12 cellular contexts compared by ENCODE assay signal in the genomic region with DNA sequence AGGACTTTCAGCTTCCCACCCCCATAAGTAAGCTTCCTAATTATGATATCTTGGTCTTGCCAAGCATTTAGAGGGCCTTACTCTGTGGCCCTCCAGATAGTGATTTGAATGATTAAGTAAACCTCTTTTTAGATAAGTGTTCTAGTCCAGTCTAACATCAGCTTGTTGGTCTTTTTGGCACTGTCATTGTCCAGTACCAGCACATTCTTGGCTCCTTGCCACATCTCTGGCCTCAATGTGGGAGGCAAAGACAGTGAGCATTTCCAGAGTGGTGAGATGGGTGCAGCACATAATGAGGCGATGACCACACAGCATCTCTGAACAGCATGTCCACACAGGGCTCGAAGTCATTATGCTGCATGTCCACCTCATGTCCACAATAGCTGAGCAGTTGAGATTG. TPM values are rescaled to one million over a fixed set of nuclear protein-coding genes. Genes with fewer than 3 reads are reported as not detected.
DNase-seq lines count a peak whose midpoint lies in the region; ATAC-seq and TF ChIP-seq lines count a peak whose summit lies in the region.
"Had no signal": no experiment of that assay in that cellular context is flagged by ENCODE, and none has a peak within 500 bp of the region (broad histone marks: within the 10 kb centered on the region; RNA-seq: fewer than 3 reads in every experiment).

No MANE protein-coding gene starts in this region.

- no peak for TF ChIP-seq POLR2A in erythroblast (IDR thresholded peaks at IDR 0.05; ENCODE audit: low read length)

- peak overlapping the region; percentile 70 for H3K23ac ChIP-seq in trophoblast cell (ENCODE audit: low read length)

- H4K91ac ChIP-seq in trophoblast cell (ENCODE audit: low read depth, low read length), result no peak overlapping the region

- peaks cover 4 to 6% of the 10 kb centered on the region in 2 experiments for H3K36me3 ChIP-seq in trophoblast cell (ENCODE audit: control insufficient read depth in 1 of 2, insufficient read depth in 2 of 2, low read length in 2 of 2)

- H3K4ac ChIP-seq in trophoblast cell (ENCODE audit: low read depth, low read length), result peak overlapping the region; percentile 60

- H3K9ac ChIP-seq in trophoblast cell (ENCODE audit: low read length), result no peak overlapping the region

- no peak overlapping the region for H4K8ac ChIP-seq in trophoblast cell (ENCODE audit: low read depth, low read length)

- no peak overlapping the region for H4K12ac ChIP-seq in trophoblast cell (ENCODE audit: low read depth, low read length)

- H3K9me3 ChIP-seq in trophoblast cell (ENCODE audit: insufficient read depth, low read depth, low read length), result no peaks in the 10 kb centered on the region

- no peak overlapping the region for H2BK12ac ChIP-seq in trophoblast cell (ENCODE audit: low read length)

- no peak overlapping the region for H3K4me2 ChIP-seq in trophoblast cell (ENCODE audit: low read length)

- peak overlapping the region; percentile 41 for H3K4me3 ChIP-seq in trophoblast cell (ENCODE audit: low read depth, low read length)

- ATAC-seq in SK-N-SH treated with all-trans-retinoic acid at 6 μM for 48 hours (peak; percentile 33; the same call in 2 of the 3 replicates), GM21381 (IDR thresholded peaks at IDR 0.05; ENCODE audit: unreplicated experiment) (no peak), GM21390 (IDR thresholded peaks at IDR 0.05; ENCODE audit: unreplicated experiment) (no peak)
- ATAC-seq: stimulated activated naive B cell treated with anti-CD40 and anti-IgM and Interleukin-4, amounts not matched to agents 10 μg/mL and 1 μg/mL and 100 μg/mL, for 72 hours had no signal

- DNase-seq in ELR (ENCODE audit: low read depth) (peak; percentile 25), erythroblast (lab: John Stamatoyannopoulos, UW) (peak; percentile 80 to 91), trophoblast cell (peak; percentile 80 to 92), SKM-1 treated with dmso at 0.1 percent for 144 hours (lab: John Stamatoyannopoulos, UW; ENCODE audit: unreplicated experiment) (no peak), NCI-H1048 (lab: John Stamatoyannopoulos, UW) (no peak)
- DNase-seq: islet precursor cell; NCI-H1105 treated with DMSO at 0.1 percent for 48 hours; SHP77; stimulated activated naive B cell treated with anti-CD40 and anti-IgM and Interleukin-4, amounts not matched to agents 10 μg/mL and 1 μg/mL and 100 μg/mL, for 72 hours had no signal

- H3K14ac ChIP-seq in trophoblast cell (ENCODE audit: low read length), result no peak overlapping the region

- no peak overlapping the region for H3K18ac ChIP-seq in trophoblast cell (ENCODE audit: low read length)

- WGBS in trophoblast cell (ENCODE audit: extremely low coverage, insufficient coverage, insufficient read length), result no CpG with 5 or more reads among the region's 2 CpGs

- H2AK5ac ChIP-seq in trophoblast cell (ENCODE audit: low read length), result no peak overlapping the region

- no peak overlapping the region for H2AFZ ChIP-seq in trophoblast cell (ENCODE audit: insufficient read depth, low read length, poor library complexity)

- H3K79me2 ChIP-seq in trophoblast cell (ENCODE audit: control insufficient read depth, insufficient read depth, low read length, poor library complexity), result peaks cover 16% of the 10 kb centered on the region

- H2BK120ac ChIP-seq in trophoblast cell (ENCODE audit: insufficient read depth, low read length, poor library complexity), result no peak overlapping the region

- H2BK5ac ChIP-seq in trophoblast cell (ENCODE audit: low read depth, low read length, poor library complexity), result no peak overlapping the region

- no peaks in the 10 kb centered on the region for H3K27me3 ChIP-seq in trophoblast cell (ENCODE audit: insufficient read depth, low read length)

- no peaks in the 10 kb centered on the region for H3K4me1 ChIP-seq in trophoblast cell (ENCODE audit: control insufficient read depth in 1 of 2, insufficient read depth in 2 of 2, low read length in 2 of 2)

- H3K79me1 ChIP-seq in trophoblast cell (ENCODE audit: low read length), result no peaks in the 10 kb centered on the region

- H3K27ac ChIP-seq in trophoblast cell (ENCODE audit: low read depth, low read length), result no peak overlapping the region

TF ChIP-seq in SK-N-SH treated with all-trans-retinoic acid at 6 μM for 48 hours, 23 proteins besides CTCF, POLR2A, EP300 and RAD21:
- no peak for TF ChIP-seq ZNF70 (CRISPR knock-in tag; IDR thresholded peaks at IDR 0.05)
- TF ChIP-seq BACH2 (CRISPR knock-in tag; IDR thresholded peaks at IDR 0.05; ENCODE audit: borderline replicate concordance), result no peak
- no peak for TF ChIP-seq SNAI2 (CRISPR knock-in tag; IDR thresholded peaks at IDR 0.05)
- TF ChIP-seq GLIS3 (CRISPR knock-in tag; IDR thresholded peaks at IDR 0.05), result no peak
- TF ChIP-seq, protein P1, sequence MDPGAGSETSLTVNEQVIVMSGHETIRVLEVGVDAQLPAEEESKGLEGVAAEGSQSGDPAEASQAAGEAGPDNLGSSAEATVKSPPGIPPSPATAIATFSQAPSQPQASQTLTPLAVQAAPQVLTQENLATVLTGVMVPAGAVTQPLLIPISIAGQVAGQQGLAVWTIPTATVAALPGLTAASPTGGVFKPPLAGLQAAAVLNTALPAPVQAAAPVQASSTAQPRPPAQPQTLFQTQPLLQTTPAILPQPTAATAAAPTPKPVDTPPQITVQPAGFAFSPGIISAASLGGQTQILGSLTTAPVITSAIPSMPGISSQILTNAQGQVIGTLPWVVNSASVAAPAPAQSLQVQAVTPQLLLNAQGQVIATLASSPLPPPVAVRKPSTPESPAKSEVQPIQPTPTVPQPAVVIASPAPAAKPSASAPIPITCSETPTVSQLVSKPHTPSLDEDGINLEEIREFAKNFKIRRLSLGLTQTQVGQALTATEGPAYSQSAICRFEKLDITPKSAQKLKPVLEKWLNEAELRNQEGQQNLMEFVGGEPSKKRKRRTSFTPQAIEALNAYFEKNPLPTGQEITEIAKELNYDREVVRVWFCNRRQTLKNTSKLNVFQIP (CRISPR knock-in tag; IDR thresholded peaks at IDR 0.05; ENCODE audit: borderline replicate concordance, low read depth), result no peak
- TF ChIP-seq ZC3H10 (CRISPR knock-in tag; IDR thresholded peaks at IDR 0.05), result no peak
- TF ChIP-seq CSDC2 (CRISPR knock-in tag; IDR thresholded peaks at IDR 0.05), result no peak
- TF ChIP-seq ESRRG (CRISPR knock-in tag; IDR thresholded peaks at IDR 0.05), result no peak
- TF ChIP-seq ARNTL (CRISPR knock-in tag; IDR thresholded peaks at IDR 0.05; ENCODE audit: borderline replicate concordance, low read depth), result no peak

RNA-seq across cellular contexts. Expression of a gene that starts 6.1 kb away (rescaled TPM):
- 120 and 124 TPM in 2 replicates for polyA plus RNA-seq in trophoblast cell (2013)

RNA-seq across cellular contexts. Expression of a gene that starts 6.8 kb away (rescaled TPM):
- polyA plus RNA-seq in trophoblast cell (2013), result 10.6 and 11.5 TPM in 2 replicates

RNA-seq across cellular contexts. Expression of a gene that starts 48.8 kb away (rescaled TPM):
- polyA plus RNA-seq in trophoblast cell (2013), result 55.1 and 55.6 TPM in 2 replicates

Comparison
In these comparisons a context has a peak if more than half of its experiments do, and no peak if none do; other contexts are left out.
1. DNase-seq: peak in ELR (single experiment), erythroblast (2 of 2) and trophoblast cell (2 of 2); none in SKM-1 treated with dmso at 0.1 percent for 144 hours (single experiment) and NCI-H1048 (single experiment).